ENCODE assay signal across 10 cellular contexts in genomic region chr3:45986303-45986982, GRCh38. TPM values are rescaled to one million over a fixed set of nuclear protein-coding genes. Genes with fewer than 3 reads are reported as not detected.
DNase-seq lines count a peak whose midpoint lies in the region; ATAC-seq, FAIRE-seq and TF ChIP-seq lines count a peak whose summit lies in the region.
"Had no signal": no experiment of that assay in that cellular context is flagged by ENCODE, and none has a peak within 500 bp of the region (broad histone marks: within the 10 kb centered on the region; RNA-seq: fewer than 3 reads in every experiment).

No MANE protein-coding gene starts in this region.

- TF ChIP-seq CTCF in foreskin fibroblast (IDR thresholded peaks at IDR 0.05; ENCODE audit: low read depth, low read length) (no peak), mesothelial cell of epicardium (IDR thresholded peaks at IDR 0.05; ENCODE audit: unreplicated experiment) (no peak)

- H3K27me3 Mint-ChIP-seq in T-helper 17 cell (no peaks in the 10 kb centered on the region), mesothelial cell of epicardium (ENCODE audit: low read depth) (no peaks in the 10 kb centered on the region)

- no peak for FAIRE-seq in H54 (lab: Jason Lieb, UNC)

- H3K27ac Mint-ChIP-seq in T-helper 17 cell = peak overlapping the region; percentile 91
- H3K27ac Mint-ChIP-seq in mesothelial cell of epicardium = no peak overlapping the region

- H3K9me3 Mint-ChIP-seq in mesothelial cell of epicardium = no peaks in the 10 kb centered on the region

- no peaks in the 10 kb centered on the region for H3K27me3 ChIP-seq in skeletal muscle satellite cell (ENCODE audit: control insufficient read depth, insufficient read depth, low read length)

- H3K4me1 ChIP-seq in skeletal muscle satellite cell (ENCODE audit: control insufficient read depth, insufficient read depth, low read length) = peaks cover 52% of the 10 kb centered on the region

- H3K36me3 Mint-ChIP-seq in T-helper 17 cell (ENCODE audit: low read depth) (no peaks in the 10 kb centered on the region), mesothelial cell of epicardium (no peaks in the 10 kb centered on the region)

- no peak overlapping the region for H3K4me3 Mint-ChIP-seq in T-helper 17 cell
- no peak overlapping the region for H3K4me3 Mint-ChIP-seq in mesothelial cell of epicardium

- H3K9me3 ChIP-seq in T-helper 17 cell (ENCODE audit: control insufficient read depth, low read length, poor library complexity, severe bottlenecking) = no peaks in the 10 kb centered on the region
- no peaks in the 10 kb centered on the region for H3K9me3 ChIP-seq in skeletal muscle satellite cell (replicated peaks; ENCODE audit: low read length)

- TF ChIP-seq POLR2A in H54 (IDR thresholded peaks at IDR 0.05; ENCODE audit: low read depth, low read length) = no peak

- peaks cover 3% of the 10 kb centered on the region for H3K36me3 ChIP-seq in skeletal muscle satellite cell (ENCODE audit: insufficient read depth, low read length)

- H3K4me3 ChIP-seq in foreskin fibroblast (ENCODE audit: low read depth in 1 of 2, low read length in 2 of 2) = no peak overlapping the region
- H3K4me3 ChIP-seq in skeletal muscle satellite cell (ENCODE audit: low read length) = no peak overlapping the region

- DNase-seq in H54 (ENCODE audit: insufficient read length, low spot score) = peak; percentile 50
- no peak for DNase-seq in T-helper 17 cell
- DNase-seq in foreskin fibroblast = peak; percentile 69 to 77
- DNase-seq in retina = no peak
- no peak for DNase-seq in NCI-H1092 treated with DMSO at 0.1 percent for 48 hours (lab: John Stamatoyannopoulos, UW)
- no peak for DNase-seq in mesothelial cell of epicardium (ENCODE audit: low spot score in 2 of 2, unreplicated experiment in 2 of 2)
- DNase-seq: RPMI8226 had no signal

- ATAC-seq in T-helper 17 cell (no peak), GM21737 (IDR thresholded peaks at IDR 0.05; ENCODE audit: unreplicated experiment) (no peak)

- H3K4me1 Mint-ChIP-seq in T-helper 17 cell (peaks cover 44% of the 10 kb centered on the region), mesothelial cell of epicardium (peaks cover 6% of the 10 kb centered on the region)

- peak overlapping the region; percentile 64 for H3K4me2 ChIP-seq in skeletal muscle satellite cell (ENCODE audit: low read length)

- peak overlapping the region; percentile 75 for H3K9ac ChIP-seq in skeletal muscle satellite cell (ENCODE audit: low read depth, low read length)

RNA-seq across cellular contexts. Expression of gene FYCO1, which starts 9.2 kb away (rescaled TPM):
- 10 to 100 TPM; 27.3 to 32.6 TPM for total RNA-seq in T-helper 17 cell
- 11.1 and 11.9 TPM in 2 replicates for total RNA-seq in skeletal muscle satellite cell (2012; rRNA removed)
- 23.1 to 24.3 TPM (median 24.1 TPM) in 3 replicates for total RNA-seq in mesothelial cell of epicardium

RNA-seq across cellular contexts. Expression of gene XCR1, which starts 40.8 kb away (rescaled TPM):
- total RNA-seq in T-helper 17 cell = under 1 TPM in 1 of 2 donors, not detected in 1; 0.08 TPM
- not detected in 2 replicates for total RNA-seq in skeletal muscle satellite cell (2012; rRNA removed)
- not detected in 3 replicates for total RNA-seq in mesothelial cell of epicardium
- total RNA-seq: subcutaneous adipose tissue had no signal

RNA-seq across cellular contexts. Expression of gene CXCR6, which starts 43.2 kb away (rescaled TPM):
- total RNA-seq in T-helper 17 cell = 1 to 10 TPM; 2.0 to 4.4 TPM
- total RNA-seq in skeletal muscle satellite cell (2012; rRNA removed) = not detected in 2 replicates
- total RNA-seq in mesothelial cell of epicardium = not detected in 3 replicates

Comparison
In these comparisons a context has a peak if more than half of its experiments do, and no peak if none do; other contexts are left out.
1. DNase-seq: peak in H54 (single experiment) and foreskin fibroblast (2 of 2); none in T-helper 17 cell (0 of 3), retina (single experiment), NCI-H1092 treated with DMSO at 0.1 percent for 48 hours (single experiment) and mesothelial cell of epicardium (0 of 2).